8 cellular contexts compared by ENCODE assay signal in genomic region chr16:16973726-16974125, GRCh38.
"Had no signal": no experiment of that assay in that cellular context is flagged by ENCODE, and none has a peak within 500 bp of the region (broad histone marks: within the 10 kb centered on the region; RNA-seq: fewer than 3 reads in every experiment).

No MANE protein-coding gene starts in this region.

- H3K9me3 ChIP-seq: HAP-1 had no signal

- H3K4me3 Mint-ChIP-seq: HFFc6 had no signal

- H3K4me3 ChIP-seq: GM23248, HAP-1, K562 had no signal

- H3K27ac ChIP-seq: GM23248 had no signal

- ATAC-seq: HCT116, K562 had no signal

- H2AFZ ChIP-seq: GM23248 had no signal

- H3K27ac Mint-ChIP-seq: HFFc6 had no signal

- H3K9ac ChIP-seq: GM23248 had no signal

- H3K36me3 ChIP-seq: HAP-1 had no signal

- DNase-seq: GM23248, GOT3, H7, HFFc6, IMR-90 had no signal

- H3K4me1 ChIP-seq: HAP-1 had no signal
